Comparison of ENCODE assay signal across 1 cellular context in the genomic region with DNA sequence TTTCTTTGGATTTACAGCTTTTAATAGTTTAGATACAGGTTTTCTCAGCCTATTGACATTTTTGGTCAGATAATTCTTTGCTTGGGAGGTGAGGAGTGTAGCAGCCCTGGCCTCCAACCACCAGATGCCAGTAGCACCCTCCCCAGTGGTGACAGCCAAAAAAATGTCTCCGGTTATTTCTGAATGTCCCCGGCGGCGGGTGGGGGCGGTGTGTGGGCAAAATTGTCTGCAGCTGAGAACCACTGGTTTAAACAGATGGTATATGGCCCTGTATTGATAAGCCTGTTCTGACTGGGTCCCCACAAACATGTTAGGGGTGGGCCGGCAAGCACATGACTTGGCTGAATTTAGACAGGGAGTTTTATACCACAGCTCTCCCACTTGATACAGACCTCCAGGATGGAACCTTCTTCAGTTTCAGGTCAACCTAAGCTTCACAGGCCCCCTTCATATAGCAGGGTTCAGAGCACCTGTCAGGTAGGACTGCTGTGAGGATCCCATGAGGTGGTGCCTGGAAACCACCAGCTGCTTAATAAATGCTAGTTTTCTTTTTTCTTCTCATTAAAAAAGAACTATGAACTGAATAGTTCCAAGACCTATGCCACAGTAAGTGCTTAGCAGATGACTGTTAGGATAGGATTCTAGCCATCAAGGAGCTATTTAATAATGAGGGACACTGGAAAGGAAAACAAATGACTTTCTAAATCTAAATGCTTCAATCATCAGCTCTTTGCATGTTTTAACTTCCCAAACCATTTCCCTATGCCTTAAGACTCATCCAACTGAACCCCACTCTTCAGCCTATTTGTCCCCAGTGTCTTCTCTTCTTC.
TF ChIP-seq lines count a peak whose summit lies in the region.

No MANE protein-coding gene starts in this region.

TF ChIP-seq in K562, 482 proteins besides CTCF, POLR2A, EP300 and RAD21 (continued from another document and continues in another):
- TF ChIP-seq, protein P1, sequence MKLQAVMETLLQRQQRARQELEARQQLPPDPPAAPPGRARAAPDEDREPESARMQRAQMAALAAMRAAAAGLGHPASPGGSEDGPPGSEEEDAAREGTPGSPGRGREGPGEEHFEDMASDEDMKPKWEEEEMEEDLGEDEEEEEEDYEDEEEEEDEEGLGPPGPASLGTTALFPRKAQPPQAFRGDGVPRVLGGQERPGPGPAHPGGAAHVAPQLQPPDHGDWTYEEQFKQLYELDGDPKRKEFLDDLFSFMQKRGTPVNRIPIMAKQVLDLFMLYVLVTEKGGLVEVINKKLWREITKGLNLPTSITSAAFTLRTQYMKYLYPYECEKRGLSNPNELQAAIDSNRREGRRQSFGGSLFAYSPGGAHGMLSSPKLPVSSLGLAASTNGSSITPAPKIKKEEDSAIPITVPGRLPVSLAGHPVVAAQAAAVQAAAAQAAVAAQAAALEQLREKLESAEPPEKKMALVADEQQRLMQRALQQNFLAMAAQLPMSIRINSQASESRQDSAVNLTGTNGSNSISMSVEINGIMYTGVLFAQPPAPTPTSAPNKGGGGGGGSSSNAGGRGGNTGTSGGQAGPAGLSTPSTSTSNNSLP (IDR thresholded peaks at IDR 0.05; ENCODE audit: borderline replicate concordance, low read depth, low read length): peak; percentile 12; the same call in 1 of the 2 replicates
- TF ChIP-seq SAP30 (IDR thresholded peaks at IDR 0.05; ENCODE audit: borderline replicate concordance, insufficient read depth, low read depth, low read length, poor library complexity, severe bottlenecking) (no peak), FOXP1 (CRISPR knock-in tag; IDR thresholded peaks at IDR 0.05) (0 out of 2 replicates have a peak, but pooled peaks have one; percentile 59), ZNF311 (CRISPR knock-in tag; IDR thresholded peaks at IDR 0.05) (peak; percentile 35; the same call in 1 of the 2 replicates), CXXC5 (CRISPR knock-in tag; IDR thresholded peaks at IDR 0.05) (peak; percentile 34; the same call in 1 of the 2 replicates), ATF7 (IDR thresholded peaks at IDR 0.05) (no peak), ARHGAP35 (IDR thresholded peaks at IDR 0.05; ENCODE audit: partially characterized antibody) (no peak), SMAD4 (CRISPR knock-in tag; conservative IDR thresholded peaks at IDR 0.05) (peak; percentile 60; the same call in 1 of the 2 replicates), CREB1 (IDR thresholded peaks at IDR 0.05) (no peak; the same call in 1 of the 2 replicates), CREB1 (CRISPR knock-in tag; IDR thresholded peaks at IDR 0.05) (no peak), RBM34 (IDR thresholded peaks at IDR 0.05; ENCODE audit: borderline replicate concordance, insufficient read depth, low read length) (no peak), CREM (IDR thresholded peaks at IDR 0.05; ENCODE audit: low read depth) (peak; percentile 23; the same call in 1 of the 2 replicates), NUFIP1 (IDR thresholded peaks at IDR 0.05; ENCODE audit: partially characterized antibody) (peak; percentile 50), TOE1 (IDR thresholded peaks at IDR 0.05; ENCODE audit: borderline replicate concordance) (0 out of 2 replicates have a peak, but pooled peaks have one; percentile 19), TOE1 (CRISPR knock-in tag; IDR thresholded peaks at IDR 0.05; ENCODE audit: borderline replicate concordance, low read depth) (no peak), SMC3 (conservative IDR thresholded peaks at IDR 0.05; ENCODE audit: insufficient read depth, low read depth, low read length) (peak; percentile 62), GATAD2A (IDR thresholded peaks at IDR 0.05) (0 out of 2 replicates have a peak, but pooled peaks have one; percentile 70), EGR1 (conservative IDR thresholded peaks at IDR 0.05) (peak; percentile 87), PTBP1 (IDR thresholded peaks at IDR 0.05; ENCODE audit: low read depth, low read length) (no peak), TEAD4 (IDR thresholded peaks at IDR 0.05; ENCODE audit: low read length) (peak; percentile 78), TEAD4 (CRISPR knock-in tag; IDR thresholded peaks at IDR 0.05; ENCODE audit: borderline replicate concordance) (no peak), MAZ (CRISPR knock-in tag; conservative IDR thresholded peaks at IDR 0.05 in 1 of 2, IDR thresholded peaks at IDR 0.05 in 1 of 2) (peak; percentile 47 to 62; a peak in 2 of 4 replicates), MEF2D (tag; conservative IDR thresholded peaks at IDR 0.05; ENCODE audit: low read depth) (0 out of 2 replicates have a peak, but pooled peaks have one; percentile 26), HMG20A (CRISPR knock-in tag; conservative IDR thresholded peaks at IDR 0.05) (peak; percentile 72; the same call in 1 of the 2 replicates), ZSCAN29 (IDR thresholded peaks at IDR 0.05) (peak; percentile 69), MYNN (IDR thresholded peaks at IDR 0.05) (peak; percentile 80; the same call in 1 of the 2 replicates), MYNN (CRISPR knock-in tag; IDR thresholded peaks at IDR 0.05) (no peak), ZBTB7A (IDR thresholded peaks at IDR 0.05; ENCODE audit: borderline replicate concordance, control insufficient read depth, low read depth, low read length) (peak; percentile 49; the same call in 1 of the 2 replicates), NR1H2 (CRISPR knock-in tag; IDR thresholded peaks at IDR 0.05) (no peak), CBFA2T2 (conservative IDR thresholded peaks at IDR 0.05) (peak; percentile 79), GABPB2 (CRISPR knock-in tag; conservative IDR thresholded peaks at IDR 0.05) (no peak)
- TF ChIP-seq, protein P2, sequence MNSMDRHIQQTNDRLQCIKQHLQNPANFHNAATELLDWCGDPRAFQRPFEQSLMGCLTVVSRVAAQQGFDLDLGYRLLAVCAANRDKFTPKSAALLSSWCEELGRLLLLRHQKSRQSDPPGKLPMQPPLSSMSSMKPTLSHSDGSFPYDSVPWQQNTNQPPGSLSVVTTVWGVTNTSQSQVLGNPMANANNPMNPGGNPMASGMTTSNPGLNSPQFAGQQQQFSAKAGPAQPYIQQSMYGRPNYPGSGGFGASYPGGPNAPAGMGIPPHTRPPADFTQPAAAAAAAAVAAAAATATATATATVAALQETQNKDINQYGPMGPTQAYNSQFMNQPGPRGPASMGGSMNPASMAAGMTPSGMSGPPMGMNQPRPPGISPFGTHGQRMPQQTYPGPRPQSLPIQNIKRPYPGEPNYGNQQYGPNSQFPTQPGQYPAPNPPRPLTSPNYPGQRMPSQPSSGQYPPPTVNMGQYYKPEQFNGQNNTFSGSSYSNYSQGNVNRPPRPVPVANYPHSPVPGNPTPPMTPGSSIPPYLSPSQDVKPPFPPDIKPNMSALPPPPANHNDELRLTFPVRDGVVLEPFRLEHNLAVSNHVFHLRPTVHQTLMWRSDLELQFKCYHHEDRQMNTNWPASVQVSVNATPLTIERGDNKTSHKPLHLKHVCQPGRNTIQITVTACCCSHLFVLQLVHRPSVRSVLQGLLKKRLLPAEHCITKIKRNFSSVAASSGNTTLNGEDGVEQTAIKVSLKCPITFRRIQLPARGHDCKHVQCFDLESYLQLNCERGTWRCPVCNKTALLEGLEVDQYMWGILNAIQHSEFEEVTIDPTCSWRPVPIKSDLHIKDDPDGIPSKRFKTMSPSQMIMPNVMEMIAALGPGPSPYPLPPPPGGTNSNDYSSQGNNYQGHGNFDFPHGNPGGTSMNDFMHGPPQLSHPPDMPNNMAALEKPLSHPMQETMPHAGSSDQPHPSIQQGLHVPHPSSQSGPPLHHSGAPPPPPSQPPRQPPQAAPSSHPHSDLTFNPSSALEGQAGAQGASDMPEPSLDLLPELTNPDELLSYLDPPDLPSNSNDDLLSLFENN (IDR thresholded peaks at IDR 0.05; ENCODE audit: low read depth in 2 of 2, low read length in 2 of 2): peak in 1 of 2 experiments; percentile 65; a peak in 2 of 4 replicates
- TF ChIP-seq, protein P3, sequence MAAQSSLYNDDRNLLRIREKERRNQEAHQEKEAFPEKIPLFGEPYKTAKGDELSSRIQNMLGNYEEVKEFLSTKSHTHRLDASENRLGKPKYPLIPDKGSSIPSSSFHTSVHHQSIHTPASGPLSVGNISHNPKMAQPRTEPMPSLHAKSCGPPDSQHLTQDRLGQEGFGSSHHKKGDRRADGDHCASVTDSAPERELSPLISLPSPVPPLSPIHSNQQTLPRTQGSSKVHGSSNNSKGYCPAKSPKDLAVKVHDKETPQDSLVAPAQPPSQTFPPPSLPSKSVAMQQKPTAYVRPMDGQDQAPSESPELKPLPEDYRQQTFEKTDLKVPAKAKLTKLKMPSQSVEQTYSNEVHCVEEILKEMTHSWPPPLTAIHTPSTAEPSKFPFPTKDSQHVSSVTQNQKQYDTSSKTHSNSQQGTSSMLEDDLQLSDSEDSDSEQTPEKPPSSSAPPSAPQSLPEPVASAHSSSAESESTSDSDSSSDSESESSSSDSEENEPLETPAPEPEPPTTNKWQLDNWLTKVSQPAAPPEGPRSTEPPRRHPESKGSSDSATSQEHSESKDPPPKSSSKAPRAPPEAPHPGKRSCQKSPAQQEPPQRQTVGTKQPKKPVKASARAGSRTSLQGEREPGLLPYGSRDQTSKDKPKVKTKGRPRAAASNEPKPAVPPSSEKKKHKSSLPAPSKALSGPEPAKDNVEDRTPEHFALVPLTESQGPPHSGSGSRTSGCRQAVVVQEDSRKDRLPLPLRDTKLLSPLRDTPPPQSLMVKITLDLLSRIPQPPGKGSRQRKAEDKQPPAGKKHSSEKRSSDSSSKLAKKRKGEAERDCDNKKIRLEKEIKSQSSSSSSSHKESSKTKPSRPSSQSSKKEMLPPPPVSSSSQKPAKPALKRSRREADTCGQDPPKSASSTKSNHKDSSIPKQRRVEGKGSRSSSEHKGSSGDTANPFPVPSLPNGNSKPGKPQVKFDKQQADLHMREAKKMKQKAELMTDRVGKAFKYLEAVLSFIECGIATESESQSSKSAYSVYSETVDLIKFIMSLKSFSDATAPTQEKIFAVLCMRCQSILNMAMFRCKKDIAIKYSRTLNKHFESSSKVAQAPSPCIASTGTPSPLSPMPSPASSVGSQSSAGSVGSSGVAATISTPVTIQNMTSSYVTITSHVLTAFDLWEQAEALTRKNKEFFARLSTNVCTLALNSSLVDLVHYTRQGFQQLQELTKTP (IDR thresholded peaks at IDR 0.05; ENCODE audit: low read depth in 1 of 2, partially characterized antibody in 2 of 2): no peak
- TF ChIP-seq, protein P4, sequence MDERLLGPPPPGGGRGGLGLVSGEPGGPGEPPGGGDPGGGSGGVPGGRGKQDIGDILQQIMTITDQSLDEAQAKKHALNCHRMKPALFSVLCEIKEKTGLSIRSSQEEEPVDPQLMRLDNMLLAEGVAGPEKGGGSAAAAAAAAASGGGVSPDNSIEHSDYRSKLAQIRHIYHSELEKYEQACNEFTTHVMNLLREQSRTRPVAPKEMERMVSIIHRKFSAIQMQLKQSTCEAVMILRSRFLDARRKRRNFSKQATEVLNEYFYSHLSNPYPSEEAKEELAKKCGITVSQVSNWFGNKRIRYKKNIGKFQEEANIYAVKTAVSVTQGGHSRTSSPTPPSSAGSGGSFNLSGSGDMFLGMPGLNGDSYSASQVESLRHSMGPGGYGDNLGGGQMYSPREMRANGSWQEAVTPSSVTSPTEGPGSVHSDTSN (CRISPR knock-in tag; IDR thresholded peaks at IDR 0.05; ENCODE audit: low read depth): no peak
- TF ChIP-seq, protein P4 (tag; conservative IDR thresholded peaks at IDR 0.05; ENCODE audit: low read depth): 0 out of 2 replicates have a peak, but pooled peaks have one; percentile 13
- TF ChIP-seq, protein P5, sequence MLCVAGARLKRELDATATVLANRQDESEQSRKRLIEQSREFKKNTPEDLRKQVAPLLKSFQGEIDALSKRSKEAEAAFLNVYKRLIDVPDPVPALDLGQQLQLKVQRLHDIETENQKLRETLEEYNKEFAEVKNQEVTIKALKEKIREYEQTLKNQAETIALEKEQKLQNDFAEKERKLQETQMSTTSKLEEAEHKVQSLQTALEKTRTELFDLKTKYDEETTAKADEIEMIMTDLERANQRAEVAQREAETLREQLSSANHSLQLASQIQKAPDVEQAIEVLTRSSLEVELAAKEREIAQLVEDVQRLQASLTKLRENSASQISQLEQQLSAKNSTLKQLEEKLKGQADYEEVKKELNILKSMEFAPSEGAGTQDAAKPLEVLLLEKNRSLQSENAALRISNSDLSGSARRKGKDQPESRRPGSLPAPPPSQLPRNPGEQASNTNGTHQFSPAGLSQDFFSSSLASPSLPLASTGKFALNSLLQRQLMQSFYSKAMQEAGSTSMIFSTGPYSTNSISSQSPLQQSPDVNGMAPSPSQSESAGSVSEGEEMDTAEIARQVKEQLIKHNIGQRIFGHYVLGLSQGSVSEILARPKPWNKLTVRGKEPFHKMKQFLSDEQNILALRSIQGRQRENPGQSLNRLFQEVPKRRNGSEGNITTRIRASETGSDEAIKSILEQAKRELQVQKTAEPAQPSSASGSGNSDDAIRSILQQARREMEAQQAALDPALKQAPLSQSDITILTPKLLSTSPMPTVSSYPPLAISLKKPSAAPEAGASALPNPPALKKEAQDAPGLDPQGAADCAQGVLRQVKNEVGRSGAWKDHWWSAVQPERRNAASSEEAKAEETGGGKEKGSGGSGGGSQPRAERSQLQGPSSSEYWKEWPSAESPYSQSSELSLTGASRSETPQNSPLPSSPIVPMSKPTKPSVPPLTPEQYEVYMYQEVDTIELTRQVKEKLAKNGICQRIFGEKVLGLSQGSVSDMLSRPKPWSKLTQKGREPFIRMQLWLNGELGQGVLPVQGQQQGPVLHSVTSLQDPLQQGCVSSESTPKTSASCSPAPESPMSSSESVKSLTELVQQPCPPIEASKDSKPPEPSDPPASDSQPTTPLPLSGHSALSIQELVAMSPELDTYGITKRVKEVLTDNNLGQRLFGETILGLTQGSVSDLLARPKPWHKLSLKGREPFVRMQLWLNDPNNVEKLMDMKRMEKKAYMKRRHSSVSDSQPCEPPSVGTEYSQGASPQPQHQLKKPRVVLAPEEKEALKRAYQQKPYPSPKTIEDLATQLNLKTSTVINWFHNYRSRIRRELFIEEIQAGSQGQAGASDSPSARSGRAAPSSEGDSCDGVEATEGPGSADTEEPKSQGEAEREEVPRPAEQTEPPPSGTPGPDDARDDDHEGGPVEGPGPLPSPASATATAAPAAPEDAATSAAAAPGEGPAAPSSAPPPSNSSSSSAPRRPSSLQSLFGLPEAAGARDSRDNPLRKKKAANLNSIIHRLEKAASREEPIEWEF (CRISPR knock-in tag; IDR thresholded peaks at IDR 0.05): peak; percentile 80; the same call in 1 of the 2 replicates
- TF ChIP-seq, protein P6, sequence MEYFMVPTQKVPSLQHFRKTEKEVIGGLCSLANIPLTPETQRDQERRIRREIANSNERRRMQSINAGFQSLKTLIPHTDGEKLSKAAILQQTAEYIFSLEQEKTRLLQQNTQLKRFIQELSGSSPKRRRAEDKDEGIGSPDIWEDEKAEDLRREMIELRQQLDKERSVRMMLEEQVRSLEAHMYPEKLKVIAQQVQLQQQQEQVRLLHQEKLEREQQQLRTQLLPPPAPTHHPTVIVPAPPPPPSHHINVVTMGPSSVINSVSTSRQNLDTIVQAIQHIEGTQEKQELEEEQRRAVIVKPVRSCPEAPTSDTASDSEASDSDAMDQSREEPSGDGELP (CRISPR knock-in tag; IDR thresholded peaks at IDR 0.05; ENCODE audit: borderline replicate concordance): peak; percentile 91
